31 cellular contexts compared by ENCODE assay signal in genomic region chr12:52270541-52271070, GRCh38. TPM values are rescaled to one million over a fixed set of nuclear protein-coding genes. Genes with fewer than 3 reads are reported as not detected.
"Had no signal": no experiment of that assay in that cellular context is flagged by ENCODE, and none has a peak within 500 bp of the region (broad histone marks: within the 10 kb centered on the region; RNA-seq: fewer than 3 reads in every experiment).

No MANE protein-coding gene starts in this region.

- H3K36me3 ChIP-seq: adrenal gland, ascending aorta, cardiac muscle cell, pancreas, vagina had no signal

- DNase-seq: activated CD4-positive, alpha-beta memory T cell treated with anti-CD3 and anti-CD28 coated beads for 36 hours; activated CD4-positive, alpha-beta T cell treated with anti-CD3 and anti-CD28 coated beads, Interleukin-2, amount 10 ng/mL, durations not matched to agents 24 days and 14 days; activated naive CD4-positive, alpha-beta T cell; activated naive CD8-positive, alpha-beta T cell treated with anti-CD3 and anti-CD28 coated beads for 36 hours; activated T-cell treated with anti-CD3 and anti-CD28 coated beads, Interleukin-2, amount 50 U/mL, for 4 hours; cortex of kidney; effector memory CD8-positive, alpha-beta T cell; head of caudate nucleus; hippocampal formation; kidney; left colon; midbrain; naive thymus-derived CD4-positive, alpha-beta T cell; nucleus accumbens; psoas muscle; stimulated activated CD4-positive, alpha-beta T cell treated with anti-CD3 and anti-CD28 coated beads, Interleukin-2, amount 100 ng/mL, for 48 hours; stimulated activated naive CD8-positive, alpha-beta T cell treated with anti-CD3 and anti-CD28 coated beads, Interleukin-15, Interleukin-2, amounts not matched to agents 100 U/mL and 50 U/mL, for 24 hours; substantia nigra; T-helper 1 cell had no signal

- H3K4me1 ChIP-seq: adrenal gland, ascending aorta, pancreas, psoas muscle, vagina had no signal

- H3K9me3 ChIP-seq: adrenal gland, ascending aorta, pancreas, psoas muscle, vagina had no signal

- H3K27ac ChIP-seq: adrenal gland, ascending aorta, cardiac muscle cell, pancreas, psoas muscle, vagina had no signal

- H3K27me3 ChIP-seq: adrenal gland, ascending aorta, pancreas, vagina had no signal

- H3K4me3 ChIP-seq: adrenal gland, ascending aorta, cardiac muscle cell, pancreas, psoas muscle, vagina had no signal

RNA-seq across cellular contexts. Expression of gene KRT86, which starts 3.8 kb away (rescaled TPM):
- total RNA-seq: activated CD8-positive, alpha-beta memory T cell treated with anti-CD3 and anti-CD28 coated beads for 36 hours; activated naive CD8-positive, alpha-beta T cell treated with anti-CD3 and anti-CD28 coated beads for 36 hours; activated T-cell treated with anti-CD3 and anti-CD28 coated beads, Interleukin-2, amount 50 U/mL, for 4 hours; cardiac muscle cell; cerebellum; endothelial cell of umbilical vein; vagina had no signal
- polyA plus RNA-seq: endothelial cell of umbilical vein; liver; naive thymus-derived CD4-positive, alpha-beta T cell; neural cell had no signal

RNA-seq across cellular contexts. Expression of gene KRT81, which starts 20.7 kb away (rescaled TPM):
- total RNA-seq: activated CD4-positive, alpha-beta memory T cell treated with anti-CD3 and anti-CD28 coated beads for 36 hours; activated CD4-positive, alpha-beta T cell treated with anti-CD3 and anti-CD28 coated beads, Interleukin-2, amount 10 ng/mL, durations not matched to agents 24 days and 14 days; activated CD8-positive, alpha-beta memory T cell treated with anti-CD3 and anti-CD28 coated beads for 36 hours; activated naive CD8-positive, alpha-beta T cell treated with anti-CD3 and anti-CD28 coated beads for 36 hours; activated T-helper 17 cell treated with anti-CD3 and anti-CD28 coated beads, Interleukin-2, amount 50 U/mL, for 72 hours; ascending aorta; cardiac muscle cell; cerebellum; endothelial cell of umbilical vein; kidney; left colon; liver; psoas muscle; vagina had no signal
- polyA plus RNA-seq: adrenal gland; cardiac muscle cell; endothelial cell of umbilical vein; liver; naive thymus-derived CD4-positive, alpha-beta T cell; neural cell had no signal

RNA-seq across cellular contexts. Expression of gene KRT7, which starts 37.6 kb away (rescaled TPM):
- total RNA-seq: cerebellum had no signal
- polyA plus RNA-seq: naive thymus-derived CD4-positive, alpha-beta T cell; neural cell had no signal

RNA-seq across cellular contexts. Expression of gene KRT83, which starts 50.6 kb away (rescaled TPM):
- total RNA-seq: activated CD4-positive, alpha-beta memory T cell treated with anti-CD3 and anti-CD28 coated beads for 36 hours; activated CD4-positive, alpha-beta T cell treated with anti-CD3 and anti-CD28 coated beads, Interleukin-2, amount 10 ng/mL, durations not matched to agents 24 days and 14 days; activated CD8-positive, alpha-beta memory T cell treated with anti-CD3 and anti-CD28 coated beads for 36 hours; activated naive CD8-positive, alpha-beta T cell treated with anti-CD3 and anti-CD28 coated beads for 36 hours; activated T-cell treated with anti-CD3 and anti-CD28 coated beads, Interleukin-2, amount 50 U/mL, for 4 hours; activated T-helper 17 cell treated with anti-CD3 and anti-CD28 coated beads, Interleukin-2, amount 50 U/mL, for 72 hours; adrenal gland; ascending aorta; cardiac muscle cell; cerebellum; endothelial cell of umbilical vein; kidney; left colon; liver; naive thymus-derived CD4-positive, alpha-beta T cell; pancreas; psoas muscle; vagina had no signal
- polyA plus RNA-seq: adrenal gland; cardiac muscle cell; endothelial cell of umbilical vein; esophagus; liver; naive thymus-derived CD4-positive, alpha-beta T cell; neural cell; pancreas; psoas muscle had no signal
